Comparison of ENCODE assay signal across 1 cellular context in the genomic region with DNA sequence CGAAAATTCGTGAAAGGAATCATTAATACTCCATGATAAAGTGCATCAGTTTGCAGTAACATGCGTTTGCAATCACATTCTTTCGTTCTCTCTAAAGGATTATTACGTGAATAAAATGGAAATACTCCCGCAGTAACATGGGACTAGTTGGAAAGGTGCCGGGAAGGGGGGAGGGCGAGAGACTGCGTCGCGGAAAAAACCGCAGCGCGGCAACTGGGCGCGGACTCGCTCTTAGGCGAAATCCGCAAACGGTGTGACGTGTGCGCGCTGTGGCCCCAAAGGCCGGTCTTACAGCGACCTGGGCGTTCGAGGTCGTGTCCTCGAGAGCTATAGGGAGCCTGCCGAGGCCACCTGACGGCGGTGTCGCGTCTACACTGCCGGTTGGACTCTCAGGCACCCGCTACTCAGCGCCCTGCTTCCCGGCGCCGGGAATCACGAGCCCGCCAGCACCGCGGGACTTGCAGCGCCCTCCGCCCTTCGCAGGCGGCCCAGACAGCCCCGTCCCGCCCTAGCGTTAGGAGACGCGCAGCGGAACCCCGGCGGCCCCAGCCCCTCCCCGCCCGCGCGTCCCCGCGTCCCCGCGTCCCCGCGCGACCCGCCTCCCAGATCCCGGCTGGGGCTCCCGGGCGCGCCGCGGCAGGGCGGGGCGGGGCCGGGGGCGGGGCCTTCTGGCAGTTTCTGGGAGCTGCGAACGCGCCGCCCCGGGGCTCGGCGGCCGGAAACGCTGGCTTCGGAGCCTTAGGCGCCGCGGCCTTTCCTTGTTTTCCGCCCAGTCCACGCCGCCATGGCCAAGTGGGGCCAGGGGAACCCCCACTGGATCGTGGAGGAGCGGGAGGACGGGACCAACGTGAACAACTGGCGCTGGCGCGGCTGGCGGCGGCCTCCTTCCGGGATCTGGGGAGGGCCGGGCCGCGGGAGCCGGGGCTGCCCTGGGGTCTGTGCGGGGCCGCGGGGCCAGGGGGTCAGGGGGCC.
TF ChIP-seq lines count a peak whose summit lies in the region.

No MANE protein-coding gene starts in this region.

TF ChIP-seq in HepG2, 621 proteins besides CTCF, POLR2A, EP300 and RAD21 (continued from another document and continues in another):
- TF ChIP-seq ZNF33B (CRISPR knock-in tag; IDR thresholded peaks at IDR 0.05) (no peak; the same call in 1 of the 2 replicates), ZNF225 (CRISPR knock-in tag; IDR thresholded peaks at IDR 0.05) (no peak), ZFP82 (CRISPR knock-in tag; IDR thresholded peaks at IDR 0.05; ENCODE audit: borderline replicate concordance) (peak; percentile 18; the same call in 1 of the 2 replicates), ATAD3A (CRISPR knock-in tag; IDR thresholded peaks at IDR 0.05) (0 out of 2 replicates have a peak, but pooled peaks have one; percentile 65), RXRB (CRISPR knock-in tag; IDR thresholded peaks at IDR 0.05; ENCODE audit: borderline replicate concordance) (peak; percentile 78), IKZF4 (CRISPR knock-in tag; IDR thresholded peaks at IDR 0.05; ENCODE audit: borderline replicate concordance, low read depth, not compliant biosample characterization) (peak; percentile 60), ZNF17 (CRISPR knock-in tag; IDR thresholded peaks at IDR 0.05) (no peak; the same call in 1 of the 2 replicates), REXO4 (CRISPR knock-in tag; IDR thresholded peaks at IDR 0.05; ENCODE audit: borderline replicate concordance) (peak; percentile 5), NR2F1 (CRISPR knock-in tag; IDR thresholded peaks at IDR 0.05) (peak; percentile 8 to 61; a peak in 3 of 4 replicates), ZNF331 (CRISPR knock-in tag; IDR thresholded peaks at IDR 0.05) (peak; percentile 86), ZNF788 (CRISPR knock-in tag; IDR thresholded peaks at IDR 0.05; ENCODE audit: borderline replicate concordance) (peak; percentile 85; the same call in 1 of the 2 replicates), STAT5B (CRISPR knock-in tag; IDR thresholded peaks at IDR 0.05) (0 out of 2 replicates have a peak, but pooled peaks have one; percentile 23), SMAD3 (CRISPR knock-in tag; IDR thresholded peaks at IDR 0.05) (0 out of 2 replicates have a peak, but pooled peaks have one; percentile 53), NFATC3 (CRISPR knock-in tag; IDR thresholded peaks at IDR 0.05) (peak; percentile 89; the same call in 1 of the 2 replicates), TCF12 (IDR thresholded peaks at IDR 0.05) (no peak), TCF12 (CRISPR knock-in tag; IDR thresholded peaks at IDR 0.05) (peak; percentile 90), EZH2 (conservative IDR thresholded peaks at IDR 0.05; ENCODE audit: low read depth, low read length) (no peak), GABPB1 (CRISPR knock-in tag; IDR thresholded peaks at IDR 0.05) (peak; percentile 85), STAG1 (CRISPR knock-in tag; IDR thresholded peaks at IDR 0.05) (no peak; the same call in none of the 2 replicates), ZNF746 (CRISPR knock-in tag; IDR thresholded peaks at IDR 0.05) (peak; percentile 81; the same call in 1 of the 2 replicates), ZNF460 (CRISPR knock-in tag; IDR thresholded peaks at IDR 0.05; ENCODE audit: borderline replicate concordance) (no peak), MTA1 (CRISPR knock-in tag; IDR thresholded peaks at IDR 0.05; ENCODE audit: borderline replicate concordance) (peak; percentile 79; the same call in 1 of the 2 replicates), KDM2A (CRISPR knock-in tag; IDR thresholded peaks at IDR 0.05; ENCODE audit: borderline replicate concordance, low read depth) (peak; percentile 92), REPIN1 (CRISPR knock-in tag; IDR thresholded peaks at IDR 0.05; ENCODE audit: borderline replicate concordance, low read depth) (peak; percentile 97), NR2F6 (IDR thresholded peaks at IDR 0.05) (peak; percentile 28; the same call in 1 of the 2 replicates), NR2F6 (CRISPR knock-in tag; IDR thresholded peaks at IDR 0.05) (peak; percentile 58; the same call in 1 of the 2 replicates), ZNF678 (CRISPR knock-in tag; IDR thresholded peaks at IDR 0.05) (peak; percentile 89)
- TF ChIP-seq, protein P1, sequence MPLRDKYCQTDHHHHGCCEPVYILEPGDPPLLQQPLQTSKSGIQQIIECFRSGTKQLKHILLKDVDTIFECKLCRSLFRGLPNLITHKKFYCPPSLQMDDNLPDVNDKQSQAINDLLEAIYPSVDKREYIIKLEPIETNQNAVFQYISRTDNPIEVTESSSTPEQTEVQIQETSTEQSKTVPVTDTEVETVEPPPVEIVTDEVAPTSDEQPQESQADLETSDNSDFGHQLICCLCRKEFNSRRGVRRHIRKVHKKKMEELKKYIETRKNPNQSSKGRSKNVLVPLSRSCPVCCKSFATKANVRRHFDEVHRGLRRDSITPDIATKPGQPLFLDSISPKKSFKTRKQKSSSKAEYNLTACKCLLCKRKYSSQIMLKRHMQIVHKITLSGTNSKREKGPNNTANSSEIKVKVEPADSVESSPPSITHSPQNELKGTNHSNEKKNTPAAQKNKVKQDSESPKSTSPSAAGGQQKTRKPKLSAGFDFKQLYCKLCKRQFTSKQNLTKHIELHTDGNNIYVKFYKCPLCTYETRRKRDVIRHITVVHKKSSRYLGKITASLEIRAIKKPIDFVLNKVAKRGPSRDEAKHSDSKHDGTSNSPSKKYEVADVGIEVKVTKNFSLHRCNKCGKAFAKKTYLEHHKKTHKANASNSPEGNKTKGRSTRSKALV (CRISPR knock-in tag; IDR thresholded peaks at IDR 0.05) = peak; percentile 95
- TF ChIP-seq, protein P2, sequence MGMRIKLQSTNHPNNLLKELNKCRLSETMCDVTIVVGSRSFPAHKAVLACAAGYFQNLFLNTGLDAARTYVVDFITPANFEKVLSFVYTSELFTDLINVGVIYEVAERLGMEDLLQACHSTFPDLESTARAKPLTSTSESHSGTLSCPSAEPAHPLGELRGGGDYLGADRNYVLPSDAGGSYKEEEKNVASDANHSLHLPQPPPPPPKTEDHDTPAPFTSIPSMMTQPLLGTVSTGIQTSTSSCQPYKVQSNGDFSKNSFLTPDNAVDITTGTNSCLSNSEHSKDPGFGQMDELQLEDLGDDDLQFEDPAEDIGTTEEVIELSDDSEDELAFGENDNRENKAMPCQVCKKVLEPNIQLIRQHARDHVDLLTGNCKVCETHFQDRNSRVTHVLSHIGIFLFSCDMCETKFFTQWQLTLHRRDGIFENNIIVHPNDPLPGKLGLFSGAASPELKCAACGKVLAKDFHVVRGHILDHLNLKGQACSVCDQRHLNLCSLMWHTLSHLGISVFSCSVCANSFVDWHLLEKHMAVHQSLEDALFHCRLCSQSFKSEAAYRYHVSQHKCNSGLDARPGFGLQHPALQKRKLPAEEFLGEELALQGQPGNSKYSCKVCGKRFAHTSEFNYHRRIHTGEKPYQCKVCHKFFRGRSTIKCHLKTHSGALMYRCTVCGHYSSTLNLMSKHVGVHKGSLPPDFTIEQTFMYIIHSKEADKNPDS (CRISPR knock-in tag; IDR thresholded peaks at IDR 0.05) = peak; percentile 75
- TF ChIP-seq, protein P3, sequence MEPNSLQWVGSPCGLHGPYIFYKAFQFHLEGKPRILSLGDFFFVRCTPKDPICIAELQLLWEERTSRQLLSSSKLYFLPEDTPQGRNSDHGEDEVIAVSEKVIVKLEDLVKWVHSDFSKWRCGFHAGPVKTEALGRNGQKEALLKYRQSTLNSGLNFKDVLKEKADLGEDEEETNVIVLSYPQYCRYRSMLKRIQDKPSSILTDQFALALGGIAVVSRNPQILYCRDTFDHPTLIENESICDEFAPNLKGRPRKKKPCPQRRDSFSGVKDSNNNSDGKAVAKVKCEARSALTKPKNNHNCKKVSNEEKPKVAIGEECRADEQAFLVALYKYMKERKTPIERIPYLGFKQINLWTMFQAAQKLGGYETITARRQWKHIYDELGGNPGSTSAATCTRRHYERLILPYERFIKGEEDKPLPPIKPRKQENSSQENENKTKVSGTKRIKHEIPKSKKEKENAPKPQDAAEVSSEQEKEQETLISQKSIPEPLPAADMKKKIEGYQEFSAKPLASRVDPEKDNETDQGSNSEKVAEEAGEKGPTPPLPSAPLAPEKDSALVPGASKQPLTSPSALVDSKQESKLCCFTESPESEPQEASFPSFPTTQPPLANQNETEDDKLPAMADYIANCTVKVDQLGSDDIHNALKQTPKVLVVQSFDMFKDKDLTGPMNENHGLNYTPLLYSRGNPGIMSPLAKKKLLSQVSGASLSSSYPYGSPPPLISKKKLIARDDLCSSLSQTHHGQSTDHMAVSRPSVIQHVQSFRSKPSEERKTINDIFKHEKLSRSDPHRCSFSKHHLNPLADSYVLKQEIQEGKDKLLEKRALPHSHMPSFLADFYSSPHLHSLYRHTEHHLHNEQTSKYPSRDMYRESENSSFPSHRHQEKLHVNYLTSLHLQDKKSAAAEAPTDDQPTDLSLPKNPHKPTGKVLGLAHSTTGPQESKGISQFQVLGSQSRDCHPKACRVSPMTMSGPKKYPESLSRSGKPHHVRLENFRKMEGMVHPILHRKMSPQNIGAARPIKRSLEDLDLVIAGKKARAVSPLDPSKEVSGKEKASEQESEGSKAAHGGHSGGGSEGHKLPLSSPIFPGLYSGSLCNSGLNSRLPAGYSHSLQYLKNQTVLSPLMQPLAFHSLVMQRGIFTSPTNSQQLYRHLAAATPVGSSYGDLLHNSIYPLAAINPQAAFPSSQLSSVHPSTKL (CRISPR knock-in tag; IDR thresholded peaks at IDR 0.05) = peak; percentile 61
- TF ChIP-seq, protein P4, sequence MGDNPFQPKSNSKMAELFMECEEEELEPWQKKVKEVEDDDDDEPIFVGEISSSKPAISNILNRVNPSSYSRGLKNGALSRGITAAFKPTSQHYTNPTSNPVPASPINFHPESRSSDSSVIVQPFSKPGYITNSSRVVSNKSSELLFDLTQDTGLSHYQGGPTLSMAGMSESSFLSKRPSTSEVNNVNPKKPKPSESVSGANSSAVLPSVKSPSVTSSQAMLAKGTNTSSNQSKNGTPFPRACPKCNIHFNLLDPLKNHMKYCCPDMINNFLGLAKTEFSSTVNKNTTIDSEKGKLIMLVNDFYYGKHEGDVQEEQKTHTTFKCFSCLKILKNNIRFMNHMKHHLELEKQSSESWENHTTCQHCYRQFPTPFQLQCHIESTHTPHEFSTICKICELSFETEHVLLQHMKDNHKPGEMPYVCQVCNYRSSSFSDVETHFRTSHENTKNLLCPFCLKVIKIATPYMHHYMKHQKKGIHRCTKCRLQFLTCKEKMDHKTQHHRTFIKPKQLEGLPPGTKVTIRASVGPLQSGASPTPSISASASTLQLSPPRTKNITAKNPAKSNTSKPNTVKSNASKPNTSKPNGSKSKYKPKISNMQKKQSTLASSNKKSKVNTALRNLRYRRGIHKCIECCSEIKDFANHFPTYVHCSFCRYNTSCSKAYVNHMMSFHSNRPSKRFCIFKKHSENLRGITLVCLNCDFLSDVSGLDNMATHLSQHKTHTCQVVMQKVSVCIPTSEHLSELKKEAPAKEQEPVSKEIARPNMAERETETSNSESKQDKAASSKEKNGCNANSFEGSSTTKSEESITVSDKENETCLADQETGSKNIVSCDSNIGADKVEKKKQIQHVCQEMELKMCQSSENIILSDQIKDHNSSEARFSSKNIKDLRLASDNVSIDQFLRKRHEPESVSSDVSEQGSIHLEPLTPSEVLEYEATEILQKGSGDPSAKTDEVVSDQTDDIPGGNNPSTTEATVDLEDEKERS (CRISPR knock-in tag; IDR thresholded peaks at IDR 0.05) = peak; percentile 81; the same call in 1 of the 2 replicates
- TF ChIP-seq, protein P5, sequence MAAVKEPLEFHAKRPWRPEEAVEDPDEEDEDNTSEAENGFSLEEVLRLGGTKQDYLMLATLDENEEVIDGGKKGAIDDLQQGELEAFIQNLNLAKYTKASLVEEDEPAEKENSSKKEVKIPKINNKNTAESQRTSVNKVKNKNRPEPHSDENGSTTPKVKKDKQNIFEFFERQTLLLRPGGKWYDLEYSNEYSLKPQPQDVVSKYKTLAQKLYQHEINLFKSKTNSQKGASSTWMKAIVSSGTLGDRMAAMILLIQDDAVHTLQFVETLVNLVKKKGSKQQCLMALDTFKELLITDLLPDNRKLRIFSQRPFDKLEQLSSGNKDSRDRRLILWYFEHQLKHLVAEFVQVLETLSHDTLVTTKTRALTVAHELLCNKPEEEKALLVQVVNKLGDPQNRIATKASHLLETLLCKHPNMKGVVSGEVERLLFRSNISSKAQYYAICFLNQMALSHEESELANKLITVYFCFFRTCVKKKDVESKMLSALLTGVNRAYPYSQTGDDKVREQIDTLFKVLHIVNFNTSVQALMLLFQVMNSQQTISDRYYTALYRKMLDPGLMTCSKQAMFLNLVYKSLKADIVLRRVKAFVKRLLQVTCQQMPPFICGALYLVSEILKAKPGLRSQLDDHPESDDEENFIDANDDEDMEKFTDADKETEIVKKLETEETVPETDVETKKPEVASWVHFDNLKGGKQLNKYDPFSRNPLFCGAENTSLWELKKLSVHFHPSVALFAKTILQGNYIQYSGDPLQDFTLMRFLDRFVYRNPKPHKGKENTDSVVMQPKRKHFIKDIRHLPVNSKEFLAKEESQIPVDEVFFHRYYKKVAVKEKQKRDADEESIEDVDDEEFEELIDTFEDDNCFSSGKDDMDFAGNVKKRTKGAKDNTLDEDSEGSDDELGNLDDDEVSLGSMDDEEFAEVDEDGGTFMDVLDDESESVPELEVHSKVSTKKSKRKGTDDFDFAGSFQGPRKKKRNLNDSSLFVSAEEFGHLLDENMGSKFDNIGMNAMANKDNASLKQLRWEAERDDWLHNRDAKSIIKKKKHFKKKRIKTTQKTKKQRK (IDR thresholded peaks at IDR 0.05; ENCODE audit: low read length) = no peak
- TF ChIP-seq, protein P6, sequence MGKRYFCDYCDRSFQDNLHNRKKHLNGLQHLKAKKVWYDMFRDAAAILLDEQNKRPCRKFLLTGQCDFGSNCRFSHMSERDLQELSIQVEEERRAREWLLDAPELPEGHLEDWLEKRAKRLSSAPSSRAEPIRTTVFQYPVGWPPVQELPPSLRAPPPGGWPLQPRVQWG (CRISPR knock-in tag; IDR thresholded peaks at IDR 0.05; ENCODE audit: borderline replicate concordance, low read depth) = no peak
- TF ChIP-seq, protein P7, sequence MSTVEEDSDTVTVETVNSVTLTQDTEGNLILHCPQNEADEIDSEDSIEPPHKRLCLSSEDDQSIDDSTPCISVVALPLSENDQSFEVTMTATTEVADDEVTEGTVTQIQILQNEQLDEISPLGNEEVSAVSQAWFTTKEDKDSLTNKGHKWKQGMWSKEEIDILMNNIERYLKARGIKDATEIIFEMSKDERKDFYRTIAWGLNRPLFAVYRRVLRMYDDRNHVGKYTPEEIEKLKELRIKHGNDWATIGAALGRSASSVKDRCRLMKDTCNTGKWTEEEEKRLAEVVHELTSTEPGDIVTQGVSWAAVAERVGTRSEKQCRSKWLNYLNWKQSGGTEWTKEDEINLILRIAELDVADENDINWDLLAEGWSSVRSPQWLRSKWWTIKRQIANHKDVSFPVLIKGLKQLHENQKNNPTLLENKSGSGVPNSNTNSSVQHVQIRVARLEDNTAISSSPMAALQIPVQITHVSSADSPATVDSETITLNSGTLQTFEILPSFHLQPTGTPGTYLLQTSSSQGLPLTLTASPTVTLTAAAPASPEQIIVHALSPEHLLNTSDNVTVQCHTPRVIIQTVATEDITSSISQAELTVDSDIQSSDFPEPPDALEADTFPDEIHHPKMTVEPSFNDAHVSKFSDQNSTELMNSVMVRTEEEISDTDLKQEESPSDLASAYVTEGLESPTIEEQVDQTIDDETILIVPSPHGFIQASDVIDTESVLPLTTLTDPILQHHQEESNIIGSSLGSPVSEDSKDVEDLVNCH (CRISPR knock-in tag; IDR thresholded peaks at IDR 0.05) = peak; percentile 51; the same call in 1 of the 2 replicates
